15 cellular contexts compared by ENCODE assay signal in genomic region chr2:69934614-69934908, GRCh38. TPM values are rescaled to one million over a fixed set of nuclear protein-coding genes. Genes with fewer than 3 reads are reported as not detected.
A peak's percentile ranks its signal among the peaks of the same experiment; 100 is the strongest.
DNase-seq lines count a peak whose midpoint lies in the region; ATAC-seq and TF ChIP-seq lines count a peak whose summit lies in the region.
"Had no signal": no experiment of that assay in that cellular context is flagged by ENCODE, and none has a peak within 500 bp of the region (broad histone marks: within the 10 kb centered on the region; RNA-seq: fewer than 3 reads in every experiment).

No MANE protein-coding gene starts in this region.

- no peaks in the 10 kb centered on the region for H3K27me3 ChIP-seq in SJSA1 (replicated peaks)
- no peaks in the 10 kb centered on the region for H3K27me3 ChIP-seq in osteoblast (ENCODE audit: insufficient read depth, low read length)
- H3K27me3 ChIP-seq: tibial nerve had no signal

- H3K36me3 ChIP-seq in SJSA1 = peaks cover 27% of the 10 kb centered on the region
- peaks cover 42% of the 10 kb centered on the region for H3K36me3 ChIP-seq in osteoblast (ENCODE audit: insufficient read depth, low read length)

- peaks cover 30% of the 10 kb centered on the region for H3K36me3 Mint-ChIP-seq in Calu3 (ENCODE audit: insufficient read depth, unreplicated experiment)
- peaks cover 70% of the 10 kb centered on the region for H3K36me3 Mint-ChIP-seq in dendritic cell treated with granulocyte-macrophage colony-stimulating factor and Interleukin-4, amounts not matched to agents 40 ng/mL and 50 ng/mL, for 4 days (ENCODE audit: low read depth)

- ATAC-seq in GM19395 (IDR thresholded peaks at IDR 0.05; ENCODE audit: unreplicated experiment) (no peak), HG02642 (IDR thresholded peaks at IDR 0.05; ENCODE audit: poor library complexity, unreplicated experiment) (no peak)

- H4K20me1 ChIP-seq in osteoblast (ENCODE audit: insufficient read depth, low read length) = no peaks in the 10 kb centered on the region

- H3K4me2 ChIP-seq in osteoblast (ENCODE audit: insufficient read depth, low read length) = peak overlapping the region; percentile 81

- CTCF ChIA-PET in Calu3 (lab: Charles Lee) = interaction anchor here (2.1 kb wide), 1 partner anchor 20 kb away, joined by 8 read pairs; the partner anchor contains the start of gene MXD1

- H3K79me2 ChIP-seq in osteoblast (ENCODE audit: insufficient read depth, low read length) = peaks cover 9% of the 10 kb centered on the region

- peaks cover 24% of the 10 kb centered on the region for H3K4me1 ChIP-seq in SJSA1 (replicated peaks)
- H3K4me1 ChIP-seq in osteoblast (ENCODE audit: insufficient read depth, low read length) = peaks cover 41% of the 10 kb centered on the region

- H3K4me3 Mint-ChIP-seq in Calu3 (ENCODE audit: low read depth, unreplicated experiment) = peak overlapping the region; percentile 49
- no peak overlapping the region for H3K4me3 Mint-ChIP-seq in dendritic cell treated with granulocyte-macrophage colony-stimulating factor and Interleukin-4, amounts not matched to agents 40 ng/mL and 50 ng/mL, for 4 days
- H3K4me3 Mint-ChIP-seq: CD4-positive, CD25-positive, alpha-beta regulatory T cell had no signal

- H3K27ac Mint-ChIP-seq in Calu3 (ENCODE audit: unreplicated experiment) = peak overlapping the region; percentile 93
- H3K27ac Mint-ChIP-seq in dendritic cell treated with granulocyte-macrophage colony-stimulating factor and Interleukin-4, amounts not matched to agents 40 ng/mL and 50 ng/mL, for 4 days = peak overlapping the region; percentile 90

- BruUV-seq in Calu3 (replicated peaks; lab: Mats Ljungman, UMichigan) = no TSS peak

- peaks cover 43% of the 10 kb centered on the region for H3K4me1 Mint-ChIP-seq in Calu3 (ENCODE audit: low read depth, unreplicated experiment)
- peaks cover 68% of the 10 kb centered on the region for H3K4me1 Mint-ChIP-seq in dendritic cell treated with granulocyte-macrophage colony-stimulating factor and Interleukin-4, amounts not matched to agents 40 ng/mL and 50 ng/mL, for 4 days (ENCODE audit: low read depth)

- H3K4me3 ChIP-seq in SJSA1 (no peak overlapping the region), osteoblast (ENCODE audit: insufficient read depth, low read length) (peak overlapping the region; percentile 42)
- H3K4me3 ChIP-seq: tibial nerve had no signal

- H3K9me3 ChIP-seq in SJSA1 (replicated peaks) (no peaks in the 10 kb centered on the region), osteoblast (ENCODE audit: low read depth, low read length) (no peaks in the 10 kb centered on the region)
- H3K9me3 ChIP-seq: tibial nerve had no signal

- TF ChIP-seq CTCF in Calu3 (IDR thresholded peaks at IDR 0.05; ENCODE audit: unreplicated experiment) (no peak), osteoblast (IDR thresholded peaks at IDR 0.05; ENCODE audit: extremely low read depth, low read depth, low read length) (no peak)

- DNase-seq in Calu3 (no peak), SJSA1 (ENCODE audit: low read depth in 1 of 2, low spot score in 2 of 2) (no peak), osteoblast (ENCODE audit: insufficient read length, low spot score, missing footprints) (no peak), H4 (ENCODE audit: low spot score) (no peak)
- DNase-seq: activated CD4-positive, alpha-beta T cell treated with anti-CD3 and anti-CD28 coated beads, Interleukin-2, amount 50 U/mL, for 4 hours; activated naive CD4-positive, alpha-beta T cell; CD4-positive, CD25-positive, alpha-beta regulatory T cell; glutamatergic neuron; kidney; NCI-H187; NCI-H526 had no signal

- no peaks in the 10 kb centered on the region for H3K9me3 Mint-ChIP-seq in Calu3 (ENCODE audit: low read depth, unreplicated experiment)
- H3K9me3 Mint-ChIP-seq in dendritic cell treated with granulocyte-macrophage colony-stimulating factor and Interleukin-4, amounts not matched to agents 40 ng/mL and 50 ng/mL, for 4 days = no peaks in the 10 kb centered on the region
- H3K9me3 Mint-ChIP-seq: CD4-positive, CD25-positive, alpha-beta regulatory T cell had no signal

- intact Hi-C loops in Calu3 (cut with micrococcal nuclease; ENCODE audit: unreplicated experiment) = loop anchor here (5.0 kb wide), 1 partner anchor 138 kb away; no protein-coding TSS in a partner anchor
- intact Hi-C loops in dendritic cell treated with granulocyte-macrophage colony-stimulating factor and Interleukin-4, amounts not matched to agents 40 ng/mL and 50 ng/mL, for 4 days (cut with micrococcal nuclease) = no loop called here

- peak overlapping the region; percentile 7 for H2AFZ ChIP-seq in osteoblast (ENCODE audit: low read length)

- peak overlapping the region; percentile 72 for H3K27ac ChIP-seq in SJSA1
- H3K27ac ChIP-seq in osteoblast (ENCODE audit: low read depth, low read length) = peak overlapping the region; percentile 93

- no peaks in the 10 kb centered on the region for H3K27me3 Mint-ChIP-seq in Calu3 (ENCODE audit: unreplicated experiment)
- no peaks in the 10 kb centered on the region for H3K27me3 Mint-ChIP-seq in dendritic cell treated with granulocyte-macrophage colony-stimulating factor and Interleukin-4, amounts not matched to agents 40 ng/mL and 50 ng/mL, for 4 days
- H3K27me3 Mint-ChIP-seq: CD4-positive, CD25-positive, alpha-beta regulatory T cell had no signal

RNA-seq across cellular contexts. Expression of gene MXD1, which starts 19.7 kb away (rescaled TPM):
- total RNA-seq in Calu3 (2022) = 13.3 and 17.4 TPM in 2 replicates
- total RNA-seq in SJSA1 (2014; rRNA removed; shearing (Covaris generic)) = 3.1 and 4.0 TPM in 2 replicates
- 13.8 and 14.5 TPM in 2 replicates for total RNA-seq in osteoblast
- 0.94 and 1.6 TPM in 2 replicates for total RNA-seq in H4 (2014; rRNA removed; shearing (Covaris generic))

RNA-seq across cellular contexts. Expression of gene ASPRV1, which starts 26.9 kb away (rescaled TPM):
- total RNA-seq in Calu3 (2022) (0.17 and 0.27 TPM in 2 replicates), osteoblast (0.29 and 0.72 TPM in 2 replicates)
- 0.08 TPM in 1 of 2 replicates, not detected in the other for total RNA-seq in SJSA1 (2014; rRNA removed; shearing (Covaris generic))
- 0.23 TPM in 1 of 2 replicates, not detected in the other for total RNA-seq in H4 (2014; rRNA removed; shearing (Covaris generic))

RNA-seq across cellular contexts. Expression of gene SNRNP27, which starts 40.8 kb away (rescaled TPM):
- total RNA-seq in Calu3 (2022) (36.3 and 39.8 TPM in 2 replicates), osteoblast (35.1 and 38.6 TPM in 2 replicates)
- total RNA-seq in SJSA1 (2014; rRNA removed; shearing (Covaris generic)) = 130 and 195 TPM in 2 replicates
- total RNA-seq in H4 (2014; rRNA removed; shearing (Covaris generic)) = 62.8 and 63.7 TPM in 2 replicates
